22 cellular contexts compared by ENCODE assay signal in the genomic region with DNA sequence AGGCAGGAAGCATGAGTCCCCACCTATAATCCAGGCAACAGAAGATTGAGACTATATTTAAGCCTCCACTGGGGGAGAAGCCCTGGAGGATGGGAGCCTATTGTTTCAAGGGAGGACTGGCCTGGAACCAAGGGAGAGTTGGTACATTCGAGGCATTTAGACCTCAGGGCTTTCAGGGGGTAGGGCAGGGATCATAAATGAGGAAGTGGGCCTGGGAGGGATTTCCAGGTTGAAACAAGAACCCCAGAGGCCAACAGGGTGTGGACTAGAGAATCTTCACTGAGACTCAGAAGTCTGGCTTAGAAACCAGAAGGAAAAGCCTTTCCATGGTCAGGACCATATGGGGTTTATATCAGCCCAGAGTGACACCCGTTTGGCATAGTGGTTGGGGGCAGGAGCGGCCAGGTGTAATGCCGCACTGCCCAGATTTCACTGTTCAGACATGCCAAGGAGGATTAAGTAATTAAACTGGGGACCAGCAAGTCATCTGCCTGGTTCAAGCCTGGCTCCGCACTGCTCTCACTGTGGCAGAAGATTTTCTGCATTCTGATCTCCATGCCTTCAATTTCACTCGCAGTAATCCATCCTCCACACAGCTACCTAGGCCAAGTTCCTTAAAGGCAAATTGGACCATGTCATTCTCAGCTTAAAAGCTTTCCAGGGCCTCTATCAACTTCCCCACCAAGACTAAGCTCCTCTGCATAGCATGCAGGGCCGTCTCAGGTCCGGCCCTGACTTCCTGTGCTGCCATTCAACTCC. TPM values are rescaled to one million over a fixed set of nuclear protein-coding genes. Genes with fewer than 3 reads are reported as not detected.
A peak's percentile ranks its signal among the peaks of the same experiment; 100 is the strongest.
DNase-seq lines count a peak whose midpoint lies in the region; ATAC-seq and TF ChIP-seq lines count a peak whose summit lies in the region.
"Had no signal": no experiment of that assay in that cellular context is flagged by ENCODE, and none has a peak within 500 bp of the region (broad histone marks: within the 10 kb centered on the region; RNA-seq: fewer than 3 reads in every experiment).

No MANE protein-coding gene starts in this region.

- peak overlapping the region; percentile 16 for H3K4me3 Mint-ChIP-seq in neural progenitor cell
- no peak overlapping the region for H3K4me3 Mint-ChIP-seq in CD14-positive monocyte
- H3K4me3 Mint-ChIP-seq: H9 had no signal

- H3K9me3 Mint-ChIP-seq in neural progenitor cell (peaks cover 4% of the 10 kb centered on the region), CD14-positive monocyte (no peaks in the 10 kb centered on the region)
- H3K9me3 Mint-ChIP-seq: H9 had no signal

- H3K27ac ChIP-seq in BLaER1 (peak overlapping the region; percentile 29; the same call in 1 of the 2 replicates), OCI-LY3 (ENCODE audit: low read length) (no peak overlapping the region), neural progenitor cell (no peak overlapping the region), colonic mucosa (no peak overlapping the region)
- H3K27ac ChIP-seq: C4-2B, KMS-11 had no signal

- H3K4me3 ChIP-seq in BLaER1: no peak overlapping the region
- no peak overlapping the region for H3K4me3 ChIP-seq in OCI-LY3 (ENCODE audit: low read length)
- H3K4me3 ChIP-seq in neural progenitor cell: no peak overlapping the region
- no peak overlapping the region for H3K4me3 ChIP-seq in colonic mucosa

- H3K9me3 ChIP-seq in BLaER1 (peaks cover 8% of the 10 kb centered on the region; the same call in 1 of the 2 replicates), OCI-LY3 (ENCODE audit: insufficient read depth, low read length) (no peaks in the 10 kb centered on the region), neural progenitor cell (ENCODE audit: low read depth) (no peaks in the 10 kb centered on the region), colonic mucosa (no peaks in the 10 kb centered on the region)

- H3K4me2 ChIP-seq in BLaER1 (peak overlapping the region; percentile 52), OCI-LY3 (ENCODE audit: low read length) (0 out of 2 replicates have a peak overlapping the region, but pooled peaks have one; percentile 3), neural progenitor cell (no peak overlapping the region)
- H3K4me2 ChIP-seq: KMS-11 had no signal

- no peak for ATAC-seq in HG02571 (IDR thresholded peaks at IDR 0.05; ENCODE audit: unreplicated experiment)

- no peak overlapping the region for H2AFZ ChIP-seq in OCI-LY3 (ENCODE audit: low read depth, low read length)
- H2AFZ ChIP-seq in neural progenitor cell (replicated peaks): no peak overlapping the region

- intact Hi-C loops in colonic mucosa (cut with DNase I) (no loop called here), CD14-positive monocyte (cut with micrococcal nuclease) (no loop called here)

- H3K27ac Mint-ChIP-seq in neural progenitor cell: no peak overlapping the region
- H3K27ac Mint-ChIP-seq in CD14-positive monocyte: peak overlapping the region in 1 of 7 donors; percentile 12
- H3K27ac Mint-ChIP-seq: H9 had no signal

- H3K4me1 ChIP-seq in BLaER1: peaks cover 19% of the 10 kb centered on the region
- H3K4me1 ChIP-seq in OCI-LY3 (ENCODE audit: low read length): peaks cover 23% of the 10 kb centered on the region
- H3K4me1 ChIP-seq in neural progenitor cell: no peaks in the 10 kb centered on the region
- no peaks in the 10 kb centered on the region for H3K4me1 ChIP-seq in colonic mucosa

- TF ChIP-seq CTCF in OCI-LY3 (IDR thresholded peaks at IDR 0.05; ENCODE audit: low read depth, low read length): no peak
- TF ChIP-seq CTCF in neural progenitor cell (IDR thresholded peaks at IDR 0.05): no peak
- no peak for TF ChIP-seq CTCF in colonic mucosa (IDR thresholded peaks at IDR 0.05)
- TF ChIP-seq CTCF in CD14-positive monocyte (IDR thresholded peaks at IDR 0.05): no peak

- no peaks in the 10 kb centered on the region for H3K36me3 Mint-ChIP-seq in neural progenitor cell
- H3K36me3 Mint-ChIP-seq in CD14-positive monocyte: no peaks in the 10 kb centered on the region

- TF ChIP-seq POLR2A in erythroblast (IDR thresholded peaks at IDR 0.05; ENCODE audit: low read length): no peak

- H3K4me1 Mint-ChIP-seq in neural progenitor cell (peaks cover 8% of the 10 kb centered on the region), CD14-positive monocyte (peaks cover 3% of the 10 kb centered on the region)

- H3K27me3 ChIP-seq in BLaER1 (no peaks in the 10 kb centered on the region), OCI-LY3 (ENCODE audit: low read depth, low read length) (peaks cover 6% of the 10 kb centered on the region), neural progenitor cell (no peaks in the 10 kb centered on the region), colonic mucosa (no peaks in the 10 kb centered on the region)

- in situ Hi-C loops in G401 (cut with HindIII; ENCODE audit: low sequenced_read_pairs): no loop called here

- H3K36me3 ChIP-seq in BLaER1 (peaks cover 23% of the 10 kb centered on the region; the same call in 1 of the 2 replicates), OCI-LY3 (replicated peaks; ENCODE audit: low read depth, low read length) (no peaks in the 10 kb centered on the region), neural progenitor cell (no peaks in the 10 kb centered on the region), colonic mucosa (no peaks in the 10 kb centered on the region)

- no peaks in the 10 kb centered on the region for H3K79me2 ChIP-seq in OCI-LY3 (ENCODE audit: low read length)
- no peaks in the 10 kb centered on the region for H3K79me2 ChIP-seq in neural progenitor cell (ENCODE audit: low read depth)

- DNase-seq in G401 (ENCODE audit: low spot score) (peak; percentile 14), neural progenitor cell (ENCODE audit: low spot score) (no peak), colonic mucosa (no peak), erythroblast (lab: John Stamatoyannopoulos, UW) (no peak), CD14-positive monocyte (ENCODE audit: low spot score) (no peak)
- DNase-seq: DMS79, H9, NCI-H1092, NCI-H146, NCI-H2029 treated with DMSO at 0.1 percent for 48 hours, NCI-H2171, NCI-H446 treated with DMSO at 0.1 percent for 48 hours, NCI-H748 treated with DMSO at 0.1 percent for 48 hours, SIG-M5 had no signal

- peaks cover 76% of the 10 kb centered on the region for H4K20me1 ChIP-seq in BLaER1
- H4K20me1 ChIP-seq in OCI-LY3 (ENCODE audit: insufficient read depth, low read length): 0 out of 2 replicates have a peak, but pooled peaks cover 3% of the 10 kb centered on the region
- H4K20me1 ChIP-seq in neural progenitor cell (ENCODE audit: low read depth): no peaks in the 10 kb centered on the region

- H3K27me3 Mint-ChIP-seq in neural progenitor cell (ENCODE audit: insufficient read depth, low read depth) (no peaks in the 10 kb centered on the region), CD14-positive monocyte (ENCODE audit: low read depth in 3 of 3) (peaks cover 2 to 5% (median 3%) of the 10 kb centered on the region in 3 donors)

- H3F3A ChIP-seq in neural progenitor cell (ENCODE audit: low read depth): no peaks in the 10 kb centered on the region

- H3K9ac ChIP-seq in BLaER1 (no peak overlapping the region), OCI-LY3 (ENCODE audit: low read length) (no peak overlapping the region), neural progenitor cell (no peak overlapping the region), colonic mucosa (ENCODE audit: low read depth in 2 of 2, low read length in 2 of 2) (no peak overlapping the region)
- H3K9ac ChIP-seq: KMS-11 had no signal

RNA-seq across cellular contexts. Expression of gene LRFN2, which starts 17.8 kb away (rescaled TPM):
- total RNA-seq in G401 (2014; rRNA removed; shearing (Covaris generic)): not detected in 2 replicates
- total RNA-seq in neural progenitor cell (ENCODE audit: low replicate concordance) (0.40 TPM in 1 of 2 replicates, not detected in the other), colonic mucosa (under 1 TPM; 0.21 to 0.22 TPM)
- polyA plus RNA-seq in CD14-positive monocyte: not detected
- total RNA-seq: HT-29, M059J, RPMI7951 had no signal
